Comparison of ENCODE assay signal across 17 cellular contexts in genomic region chr20:51077601-51078000, GRCh38.
"Had no signal": no experiment of that assay in that cellular context is flagged by ENCODE, and none has a peak within 500 bp of the region (broad histone marks: within the 10 kb centered on the region; RNA-seq: fewer than 3 reads in every experiment).

No MANE protein-coding gene starts in this region.

- DNase-seq: activated CD4-positive, alpha-beta memory T cell treated with anti-CD3 and anti-CD28 coated beads for 36 hours; activated CD8-positive, alpha-beta memory T cell treated with anti-CD3 and anti-CD28 coated beads, Interleukin-2, amount 10 ng/mL, durations not matched to agents 7 days and 5 days; erythroblast; hypothalamus; lower lobe of right lung; occipital lobe; stimulated activated CD4-positive, alpha-beta T cell treated with anti-CD3 and anti-CD28 coated beads, Interleukin-2, amount 100 ng/mL, for 24 hours; T-helper 2 cell; transverse colon; uterus; WERI-Rb-1 had no signal

- H3K4me1 Mint-ChIP-seq: activated CD8-positive, alpha-beta memory T cell treated with anti-CD3 and anti-CD28 coated beads, Interleukin-2, amount 10 ng/mL, durations not matched to agents 7 days and 5 days had no signal

- H3K27ac Mint-ChIP-seq: activated CD4-positive, alpha-beta memory T cell treated with anti-CD3 and anti-CD28 coated beads for 36 hours; activated CD8-positive, alpha-beta memory T cell treated with anti-CD3 and anti-CD28 coated beads, Interleukin-2, amount 10 ng/mL, durations not matched to agents 7 days and 5 days; activated naive CD8-positive, alpha-beta T cell; mesothelial cell of epicardium; natural killer cell treated with Interleukin-12 subunit alpha and Interleukin-12 subunit beta and Interleukin-15 and Interleukin-18, amount 100 ng/mL, for 72 hours; stimulated activated naive CD8-positive, alpha-beta T cell treated with anti-CD3 and anti-CD28 coated beads, Interleukin-15, Interleukin-2, amounts not matched to agents 100 ng/mL and 50 ng/mL, for 24 hours had no signal

- H3K9me3 ChIP-seq: lower lobe of right lung, suprapubic skin, transverse colon, uterus had no signal

- H3K4me1 ChIP-seq: lower lobe of right lung, suprapubic skin, transverse colon, uterus had no signal

- H3K4me3 Mint-ChIP-seq: activated CD4-positive, alpha-beta memory T cell treated with anti-CD3 and anti-CD28 coated beads for 36 hours; activated CD8-positive, alpha-beta memory T cell treated with anti-CD3 and anti-CD28 coated beads, Interleukin-2, amount 10 ng/mL, durations not matched to agents 7 days and 5 days; activated naive CD8-positive, alpha-beta T cell; mesothelial cell of epicardium; natural killer cell treated with Interleukin-12 subunit alpha and Interleukin-12 subunit beta and Interleukin-15 and Interleukin-18, amount 100 ng/mL, for 72 hours; stimulated activated naive CD8-positive, alpha-beta T cell treated with anti-CD3 and anti-CD28 coated beads, Interleukin-15, Interleukin-2, amounts not matched to agents 100 ng/mL and 50 ng/mL, for 24 hours had no signal

- H3K36me3 ChIP-seq: cardiac muscle cell, lower lobe of right lung, suprapubic skin, transverse colon, uterus, WERI-Rb-1 had no signal

- H3K27me3 ChIP-seq: cardiac muscle cell, uterus had no signal

- H3K27ac ChIP-seq: cardiac muscle cell, lower lobe of right lung, suprapubic skin, transverse colon, uterus, WERI-Rb-1 had no signal

- H3K36me3 Mint-ChIP-seq: activated CD8-positive, alpha-beta memory T cell treated with anti-CD3 and anti-CD28 coated beads, Interleukin-2, amount 10 ng/mL, durations not matched to agents 7 days and 5 days; activated naive CD8-positive, alpha-beta T cell; mesothelial cell of epicardium; natural killer cell treated with Interleukin-12 subunit alpha and Interleukin-12 subunit beta and Interleukin-15 and Interleukin-18, amount 100 ng/mL, for 72 hours had no signal

- H3K4me3 ChIP-seq: cardiac muscle cell, lower lobe of right lung, suprapubic skin, transverse colon, uterus had no signal

- H3K9me3 Mint-ChIP-seq: mesothelial cell of epicardium; natural killer cell treated with Interleukin-12 subunit alpha and Interleukin-12 subunit beta and Interleukin-15 and Interleukin-18, amount 100 ng/mL, for 72 hours had no signal
